In genomic region chr1:221772107-221772506, GRCh38 we compare ENCODE assay signal across 27 cellular contexts. TPM values are rescaled to one million over a fixed set of nuclear protein-coding genes. Genes with fewer than 3 reads are reported as not detected.
DNase-seq lines count a peak whose midpoint lies in the region; ATAC-seq and TF ChIP-seq lines count a peak whose summit lies in the region.
"Had no signal": no experiment of that assay in that cellular context is flagged by ENCODE, and none has a peak within 500 bp of the region (broad histone marks: within the 10 kb centered on the region; RNA-seq: fewer than 3 reads in every experiment).

No MANE protein-coding gene starts in this region.

- H3K27ac ChIP-seq in smooth muscle cell (ENCODE audit: low read depth) (no peak overlapping the region), ascending aorta (no peak overlapping the region)
- H3K27ac ChIP-seq: cardiac muscle cell, colonic mucosa had no signal

- TF ChIP-seq CTCF in smooth muscle cell (IDR thresholded peaks at IDR 0.05; ENCODE audit: borderline replicate concordance, insufficient read depth, poor library complexity, severe bottlenecking) (no peak), ascending aorta (IDR thresholded peaks at IDR 0.05) (no peak)

- H3K9ac ChIP-seq in adipocyte (ENCODE audit: low read length): peak overlapping the region; percentile 27
- no peak overlapping the region for H3K9ac ChIP-seq in smooth muscle cell (ENCODE audit: low read depth)

- no peaks in the 10 kb centered on the region for H3F3A ChIP-seq in smooth muscle cell (ENCODE audit: low read depth)

- peaks cover 17% of the 10 kb centered on the region for H3K4me1 ChIP-seq in adipocyte (ENCODE audit: control insufficient read depth, insufficient read depth, low read length)
- no peaks in the 10 kb centered on the region for H3K4me1 ChIP-seq in smooth muscle cell (ENCODE audit: low read depth)
- no peaks in the 10 kb centered on the region for H3K4me1 ChIP-seq in ascending aorta

- H3K4me2 ChIP-seq in smooth muscle cell: no peak overlapping the region

- intact Hi-C loops in ascending aorta (cut with DNase I): no loop called here

- no peaks in the 10 kb centered on the region for H4K20me1 ChIP-seq in smooth muscle cell (ENCODE audit: low read depth)

- H3K79me2 ChIP-seq in smooth muscle cell (ENCODE audit: low read depth): no peaks in the 10 kb centered on the region

- DNase-seq in HCEC 1CT: peak; percentile 78
- DNase-seq in adipocyte (ENCODE audit: low read depth): peak; percentile 57
- peak; percentile 46 for DNase-seq in fibroblast of the conjunctiva (ENCODE audit: low read depth)
- DNase-seq in smooth muscle cell (lab: John Stamatoyannopoulos, UW; ENCODE audit: unreplicated experiment): no peak
- no peak for DNase-seq in HPDE6-E6E7 (ENCODE audit: extremely low spot score)
- DNase-seq in ascending aorta (ENCODE audit: low spot score in 2 of 2): no peak
- DNase-seq in activated naive CD8-positive, alpha-beta T cell treated with anti-CD3 and anti-CD28 coated beads for 36 hours: no peak
- DNase-seq: activated CD4-positive, alpha-beta memory T cell treated with anti-CD3 and anti-CD28 coated beads for 36 hours; activated CD4-positive, alpha-beta T cell treated with anti-CD3 and anti-CD28 coated beads for 1 hour; activated naive CD4-positive, alpha-beta T cell treated with anti-CD3 and anti-CD28 coated beads, Interleukin-2, amount 50 U/mL, for 16 hours; anterior cingulate cortex; Calu3; CD4-positive, CD25-positive, alpha-beta regulatory T cell; colonic mucosa; DMS79 treated with DMSO at 0.1 percent for 48 hours; effector CD4-positive, alpha-beta T cell; GDM1; Kasumi-1; MV-4-11; naive thymus-derived CD8-positive, alpha-beta T cell; NCI-H1436; NCI-H446; nucleus accumbens; stimulated activated naive CD4-positive, alpha-beta T cell treated with Interleukin-2 at 50 U/mL for 16 hours had no signal

- no peaks in the 10 kb centered on the region for H3K27me3 Mint-ChIP-seq in activated naive CD8-positive, alpha-beta T cell treated with anti-CD3 and anti-CD28 coated beads for 36 hours
- H3K27me3 Mint-ChIP-seq: activated CD4-positive, alpha-beta memory T cell treated with anti-CD3 and anti-CD28 coated beads for 36 hours; activated T-helper 17 cell treated with anti-CD3 and anti-CD28 coated beads, Interleukin-2, amount 50 U/mL, for 72 hours; naive thymus-derived CD8-positive, alpha-beta T cell had no signal

- peaks cover 18% of the 10 kb centered on the region for H3K36me3 Mint-ChIP-seq in activated naive CD8-positive, alpha-beta T cell treated with anti-CD3 and anti-CD28 coated beads for 36 hours
- H3K36me3 Mint-ChIP-seq: activated CD4-positive, alpha-beta memory T cell treated with anti-CD3 and anti-CD28 coated beads for 36 hours; CD4-positive, CD25-positive, alpha-beta regulatory T cell; naive thymus-derived CD8-positive, alpha-beta T cell had no signal

- H3K4me3 Mint-ChIP-seq in activated naive CD8-positive, alpha-beta T cell treated with anti-CD3 and anti-CD28 coated beads for 36 hours: no peak overlapping the region
- H3K4me3 Mint-ChIP-seq: activated CD4-positive, alpha-beta memory T cell treated with anti-CD3 and anti-CD28 coated beads for 36 hours; activated T-helper 17 cell treated with anti-CD3 and anti-CD28 coated beads, Interleukin-2, amount 50 U/mL, for 72 hours; CD4-positive, CD25-positive, alpha-beta regulatory T cell; naive thymus-derived CD8-positive, alpha-beta T cell had no signal

- H3K9me3 Mint-ChIP-seq in activated naive CD8-positive, alpha-beta T cell treated with anti-CD3 and anti-CD28 coated beads for 36 hours: peaks cover 7% of the 10 kb centered on the region
- H3K9me3 Mint-ChIP-seq: activated CD4-positive, alpha-beta memory T cell treated with anti-CD3 and anti-CD28 coated beads for 36 hours; activated T-helper 17 cell treated with anti-CD3 and anti-CD28 coated beads, Interleukin-2, amount 50 U/mL, for 72 hours; naive thymus-derived CD8-positive, alpha-beta T cell had no signal

- 54% methylated on average over 4 of the region's 4 CpGs for WGBS in smooth muscle cell (ENCODE audit: low lambda C conversion rate)

- H3K27me3 ChIP-seq in adipocyte (replicated peaks; ENCODE audit: control insufficient read depth, insufficient read depth, low read length) (no peaks in the 10 kb centered on the region), smooth muscle cell (ENCODE audit: low read depth) (no peaks in the 10 kb centered on the region), ascending aorta (no peaks in the 10 kb centered on the region)
- H3K27me3 ChIP-seq: cardiac muscle cell, colonic mucosa had no signal

- peaks cover 44% of the 10 kb centered on the region for H3K4me1 Mint-ChIP-seq in activated naive CD8-positive, alpha-beta T cell treated with anti-CD3 and anti-CD28 coated beads for 36 hours

- H3K36me3 ChIP-seq in adipocyte (ENCODE audit: control insufficient read depth, insufficient read depth, low read length, severe bottlenecking) (no peaks in the 10 kb centered on the region), smooth muscle cell (ENCODE audit: low read depth) (no peaks in the 10 kb centered on the region), ascending aorta (no peaks in the 10 kb centered on the region)
- H3K36me3 ChIP-seq: cardiac muscle cell, colonic mucosa had no signal

- H2AFZ ChIP-seq in smooth muscle cell (ENCODE audit: low read depth): peak overlapping the region; percentile 2

- H3K27ac Mint-ChIP-seq in activated naive CD8-positive, alpha-beta T cell treated with anti-CD3 and anti-CD28 coated beads for 36 hours: no peak overlapping the region
- H3K27ac Mint-ChIP-seq: activated CD4-positive, alpha-beta memory T cell treated with anti-CD3 and anti-CD28 coated beads for 36 hours; activated T-helper 17 cell treated with anti-CD3 and anti-CD28 coated beads, Interleukin-2, amount 50 U/mL, for 72 hours had no signal

- ATAC-seq in HG03571 (IDR thresholded peaks at IDR 0.05; ENCODE audit: unreplicated experiment): no peak
- ATAC-seq: activated T-helper 17 cell treated with anti-CD3 and anti-CD28 coated beads, Interleukin-2, amount 50 U/mL, for 72 hours; naive thymus-derived CD8-positive, alpha-beta T cell had no signal

- H3K9me3 ChIP-seq in adipocyte (ENCODE audit: control insufficient read depth, low read length) (no peaks in the 10 kb centered on the region), smooth muscle cell (replicated peaks; ENCODE audit: low read depth) (no peaks in the 10 kb centered on the region), ascending aorta (no peaks in the 10 kb centered on the region)
- H3K9me3 ChIP-seq: colonic mucosa had no signal

- H3K4me3 ChIP-seq in adipocyte (ENCODE audit: low read length): no peak overlapping the region
- H3K4me3 ChIP-seq in smooth muscle cell: no peak overlapping the region
- H3K4me3 ChIP-seq in ascending aorta: no peak overlapping the region
- H3K4me3 ChIP-seq: cardiac muscle cell, colonic mucosa had no signal

RNA-seq across cellular contexts. Expression of gene DUSP10, which starts 30.2 kb away (rescaled TPM):
- 78.2 and 104 TPM in 2 replicates for total RNA-seq in smooth muscle cell
- 49.7 and 56.8 TPM in 2 replicates for polyA plus RNA-seq in smooth muscle cell
- 5.7 TPM for total RNA-seq in ascending aorta
- 10 to 100 TPM; 32.7 to 33.0 TPM for total RNA-seq in activated naive CD8-positive, alpha-beta T cell treated with anti-CD3 and anti-CD28 coated beads for 36 hours

Comparison
In these comparisons a context has a peak if more than half of its experiments do, and no peak if none do; other contexts are left out.
1. DNase-seq: peak in HCEC 1CT (single experiment), adipocyte (single experiment) and fibroblast of the conjunctiva (single experiment); none in smooth muscle cell (single experiment), HPDE6-E6E7 (single experiment), ascending aorta (0 of 2) and activated naive CD8-positive, alpha-beta T cell treated with anti-CD3 and anti-CD28 coated beads for 36 hours (single experiment).